In genomic region chr13:97196340-97196739, GRCh38 we compare ENCODE assay signal across 2 cellular contexts.
TF ChIP-seq lines count a peak whose summit lies in the region.

No MANE protein-coding gene starts in this region.

TF ChIP-seq in HCT116, 20 proteins besides CTCF, POLR2A, EP300 and RAD21:
- TF ChIP-seq CBX3 (IDR thresholded peaks at IDR 0.05; ENCODE audit: low read depth) (no peak), SIN3A (IDR thresholded peaks at IDR 0.05; ENCODE audit: low read depth) (no peak), FOSL1 (IDR thresholded peaks at IDR 0.05; ENCODE audit: low read depth) (no peak), MAX (IDR thresholded peaks at IDR 0.05) (no peak)

TF ChIP-seq in WTC11, 78 proteins besides CTCF, POLR2A, EP300 and RAD21:
- TF ChIP-seq AFF4 (CRISPR knock-in tag; IDR thresholded peaks at IDR 0.05; ENCODE audit: borderline replicate concordance) (no peak), RELA (CRISPR knock-in tag; IDR thresholded peaks at IDR 0.05; ENCODE audit: borderline replicate concordance) (no peak), ZNF263 (CRISPR knock-in tag; IDR thresholded peaks at IDR 0.05; ENCODE audit: low read depth) (no peak), ZNF532 (CRISPR knock-in tag; IDR thresholded peaks at IDR 0.05; ENCODE audit: borderline replicate concordance) (no peak), ZBTB43 (CRISPR knock-in tag; IDR thresholded peaks at IDR 0.05) (no peak)
